In the genomic region with DNA sequence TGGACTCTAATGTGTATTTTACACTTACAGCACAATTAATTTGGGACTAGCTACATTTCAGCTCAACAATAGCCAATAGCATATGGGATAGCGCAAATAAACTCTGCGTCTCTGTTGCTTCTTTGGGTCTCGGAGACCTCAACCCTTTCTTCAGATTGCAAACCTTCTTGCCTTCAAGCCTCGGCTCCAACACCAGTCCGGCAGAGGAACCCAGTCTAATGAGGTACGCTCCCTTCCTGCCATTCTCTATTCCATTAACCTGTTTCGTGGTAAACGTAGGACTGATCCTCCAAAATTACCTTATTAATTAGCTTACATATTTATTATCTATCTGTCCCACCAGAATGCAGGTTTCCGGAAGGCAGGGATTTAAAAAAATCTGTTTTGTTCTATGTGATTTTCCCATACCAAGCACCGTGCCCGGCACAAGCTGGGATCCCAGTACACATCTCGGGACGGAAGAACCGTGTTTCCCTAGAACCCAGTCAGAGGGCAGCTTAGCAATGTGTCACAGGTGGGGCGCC, we compare ENCODE assay signal across 8 cellular contexts. TPM values are rescaled to one million over a fixed set of nuclear protein-coding genes. Genes with fewer than 3 reads are reported as not detected.
DNase-seq lines count a peak whose midpoint lies in the region; ATAC-seq and TF ChIP-seq lines count a peak whose summit lies in the region.

No MANE protein-coding gene starts in this region.

- H2BK5ac ChIP-seq in H9 (ENCODE audit: insufficient read length, low read length): no peak overlapping the region

- no peak overlapping the region for H2BK20ac ChIP-seq in H9 (ENCODE audit: low read depth, low read length, poor library complexity, severe bottlenecking)

- peaks cover 0 to 3% of the 10 kb centered on the region in 2 experiments; a peak in 1 of 5 replicates for H3K9me3 Mint-ChIP-seq in H9
- no peaks in the 10 kb centered on the region for H3K9me3 Mint-ChIP-seq in activated CD4-positive, alpha-beta memory T cell treated with anti-CD3 and anti-CD28 coated beads, Interleukin-2, amount 10 ng/mL, durations not matched to agents 7 days and 5 days

- no peaks in the 10 kb centered on the region for H3K27me3 ChIP-seq in H9 (ENCODE audit: insufficient read depth, low read length)
- H3K27me3 ChIP-seq in hepatocyte: peaks cover 2% of the 10 kb centered on the region
- peaks cover 0 to 4% (median 2%) of the 10 kb centered on the region in 3 donors for H3K27me3 ChIP-seq in gastrocnemius medialis

- TF ChIP-seq CTCF in H9 (conservative IDR thresholded peaks at IDR 0.05) (no peak), hepatocyte (IDR thresholded peaks at IDR 0.05; ENCODE audit: poor library complexity) (no peak), gastrocnemius medialis (IDR thresholded peaks at IDR 0.05 in 4 of 5, conservative IDR thresholded peaks at IDR 0.05 in 1 of 5) (no peak)

- intact Hi-C loops in gastrocnemius medialis (cut with DNase I; ENCODE audit: low total_unique reads): loop anchor here (5.0 kb wide), 2 partner anchors 160 to 165 kb away; no protein-coding TSS in a partner anchor

- no peak for TF ChIP-seq POLR2A in gastrocnemius medialis (IDR thresholded peaks at IDR 0.05)

- peak overlapping the region; percentile 90 to 94 for H3K4me3 Mint-ChIP-seq in H9
- peak overlapping the region; percentile 49 for H3K4me3 Mint-ChIP-seq in activated CD4-positive, alpha-beta memory T cell treated with anti-CD3 and anti-CD28 coated beads, Interleukin-2, amount 10 ng/mL, durations not matched to agents 7 days and 5 days

- H3K4me1 Mint-ChIP-seq in H9: peaks cover 32 to 42% of the 10 kb centered on the region in 2 experiments
- H3K4me1 Mint-ChIP-seq in activated CD4-positive, alpha-beta memory T cell treated with anti-CD3 and anti-CD28 coated beads, Interleukin-2, amount 10 ng/mL, durations not matched to agents 7 days and 5 days: peaks cover 10% of the 10 kb centered on the region

- peaks cover 16 to 19% (median 17%) of the 10 kb centered on the region in 3 experiments for H3K36me3 Mint-ChIP-seq in H9 (ENCODE audit: insufficient read depth in 1 of 3, low read depth in 3 of 3)
- H3K36me3 Mint-ChIP-seq in activated CD4-positive, alpha-beta memory T cell treated with anti-CD3 and anti-CD28 coated beads, Interleukin-2, amount 10 ng/mL, durations not matched to agents 7 days and 5 days (ENCODE audit: low read depth): no peaks in the 10 kb centered on the region

- CTCF ChIA-PET in activated CD4-positive, alpha-beta memory T cell treated with anti-CD3 and anti-CD28 coated beads, Interleukin-2, amount 10 ng/mL, durations not matched to agents 7 days and 5 days (lab: Charles Lee): no interaction called here

- peak overlapping the region; percentile 3 for H3K9ac ChIP-seq in H9 (ENCODE audit: extremely low read depth, insufficient read length, low read length)

- H3K9me2 ChIP-seq in hepatocyte (replicated peaks; ENCODE audit: insufficient read depth): no peaks in the 10 kb centered on the region

- no peak overlapping the region for H3T11ph ChIP-seq in H9 (ENCODE audit: low read length)

- no peak overlapping the region for H3K18ac ChIP-seq in H9 (ENCODE audit: insufficient read length, low read depth, low read length)

- H3K23me2 ChIP-seq in H9 (ENCODE audit: insufficient read length, low read depth, low read length, poor library complexity, severe bottlenecking): peaks cover 11% of the 10 kb centered on the region

- H3K27me3 Mint-ChIP-seq in H9 (ENCODE audit: low read depth): peaks cover 20% of the 10 kb centered on the region
- peaks cover 48% of the 10 kb centered on the region for H3K27me3 Mint-ChIP-seq in activated CD4-positive, alpha-beta memory T cell treated with anti-CD3 and anti-CD28 coated beads, Interleukin-2, amount 10 ng/mL, durations not matched to agents 7 days and 5 days

- H4K91ac ChIP-seq in H9 (ENCODE audit: insufficient read length, low read depth, low read length): no peak overlapping the region

- H4K20me1 ChIP-seq in H9 (ENCODE audit: control insufficient read depth, insufficient read depth, insufficient read length): no peaks in the 10 kb centered on the region
- H4K20me1 ChIP-seq in hepatocyte (ENCODE audit: insufficient read depth, poor library complexity, severe bottlenecking): no peaks in the 10 kb centered on the region

- POLR2A ChIA-PET in activated CD4-positive, alpha-beta memory T cell treated with anti-CD3 and anti-CD28 coated beads, Interleukin-2, amount 10 ng/mL, durations not matched to agents 7 days and 5 days (lab: Charles Lee): no interaction called here

- no peak overlapping the region for H2BK120ac ChIP-seq in H9 (ENCODE audit: low read depth, low read length, poor library complexity, severe bottlenecking)

- H3K36me3 ChIP-seq in hepatocyte (replicated peaks; ENCODE audit: insufficient read depth, low read depth) (no peaks in the 10 kb centered on the region), gastrocnemius medialis (no peaks in the 10 kb centered on the region)

- H3K56ac ChIP-seq in H9 (ENCODE audit: insufficient read length, low read depth, low read length): no peak overlapping the region

- H3K79me2 ChIP-seq in H9 (ENCODE audit: insufficient read depth, low read length): peaks cover 6% of the 10 kb centered on the region; the same call in 1 of the 2 replicates
- peaks cover 47% of the 10 kb centered on the region for H3K79me2 ChIP-seq in hepatocyte

- no peak overlapping the region for H3K4ac ChIP-seq in H9 (ENCODE audit: low read depth, low read length)

- peak; percentile 35 for DNase-seq in H9
- DNase-seq in activated CD4-positive, alpha-beta memory T cell treated with anti-CD3 and anti-CD28 coated beads, Interleukin-2, amount 10 ng/mL, durations not matched to agents 7 days and 5 days: no peak
- DNase-seq in hepatocyte (ENCODE audit: low spot score): no peak
- no peak for DNase-seq in gastrocnemius medialis
- no peak for DNase-seq in COR-L47 (lab: John Stamatoyannopoulos, UW)
- no peak for DNase-seq in RPMI8226
- DNase-seq in NCI-H524 treated with DMSO at 0.1 percent for 48 hours (lab: John Stamatoyannopoulos, UW): no peak

- H2BK15ac ChIP-seq in H9 (ENCODE audit: low read depth, low read length): no peak overlapping the region

- no peak overlapping the region for H4K5ac ChIP-seq in H9 (ENCODE audit: insufficient read length, low read depth, low read length)

- H3K4me2 ChIP-seq in H9 (ENCODE audit: insufficient read depth, insufficient read length, low read length) (peak overlapping the region; percentile 85), hepatocyte (peak overlapping the region; percentile 93)

- in situ Hi-C loops in gastrocnemius medialis (cut with MboI; ENCODE audit: low sequenced_read_pairs in 4 of 4): no loop called here

- no peak overlapping the region for H3K27ac ChIP-seq in H9 (ENCODE audit: insufficient read length, low read depth, low read length)
- H3K27ac ChIP-seq in hepatocyte: peak overlapping the region; percentile 88
- peak overlapping the region in 1 of 4 donors; percentile 62 for H3K27ac ChIP-seq in gastrocnemius medialis

- H3K23ac ChIP-seq in H9 (ENCODE audit: insufficient read length, low read depth, low read length): no peak overlapping the region

- peak in 1 of 2 donors; percentile 6 for ATAC-seq in gastrocnemius medialis
- no peak for ATAC-seq in HG03342 (IDR thresholded peaks at IDR 0.05; ENCODE audit: unreplicated experiment)

- no peak overlapping the region for H2AFZ ChIP-seq in H9 (ENCODE audit: low read length)
- H2AFZ ChIP-seq in hepatocyte: peak overlapping the region; percentile 80

- H4K8ac ChIP-seq in H9 (replicated peaks; ENCODE audit: insufficient read length, low read depth, low read length): no peak overlapping the region

- WGBS in H9 (ENCODE audit: extremely low coverage, insufficient read length, low lambda C conversion rate): no CpG with 5 or more reads among the region's 15 CpGs
- 21% methylated on average over 15 of the region's 15 CpGs for WGBS in hepatocyte (ENCODE audit: low lambda C conversion rate, missing lambda C conversion rate)

- H3K4me3 ChIP-seq in hepatocyte: peak overlapping the region; percentile 85
- peak overlapping the region; percentile 66 to 76 (median 72) for H3K4me3 ChIP-seq in gastrocnemius medialis

- H3K9me3 ChIP-seq in H9 (ENCODE audit: control insufficient read depth, low read depth, low read length) (no peaks in the 10 kb centered on the region), hepatocyte (ENCODE audit: low read depth) (no peaks in the 10 kb centered on the region), gastrocnemius medialis (no peaks in the 10 kb centered on the region)

- H3K27ac Mint-ChIP-seq in H9: peak overlapping the region in 1 of 3 experiments; percentile 91; a peak in 1 of 7 replicates
- H3K27ac Mint-ChIP-seq in activated CD4-positive, alpha-beta memory T cell treated with anti-CD3 and anti-CD28 coated beads, Interleukin-2, amount 10 ng/mL, durations not matched to agents 7 days and 5 days: no peak overlapping the region

- H3K79me1 ChIP-seq in H9 (ENCODE audit: insufficient read depth, low read depth, low read length, poor library complexity, severe bottlenecking): peaks cover 2% of the 10 kb centered on the region

- H3K4me1 ChIP-seq in H9 (ENCODE audit: insufficient read depth, low read length): no peaks in the 10 kb centered on the region
- H3K4me1 ChIP-seq in hepatocyte (ENCODE audit: insufficient read depth): peaks cover 17% of the 10 kb centered on the region
- peaks cover 6 to 14% of the 10 kb centered on the region in 2 donors for H3K4me1 ChIP-seq in gastrocnemius medialis

- H2AK5ac ChIP-seq in H9 (ENCODE audit: insufficient read length, low read length): no peak overlapping the region

- no peak overlapping the region for H2BK12ac ChIP-seq in H9 (ENCODE audit: insufficient read length, low read depth, low read length)

- H3K14ac ChIP-seq in H9 (ENCODE audit: insufficient read depth, low read length): 0 out of 2 replicates have a peak overlapping the region, but pooled peaks have one; percentile 49

RNA-seq across cellular contexts. Expression of gene DAPK1, which starts 0.5 kb away (rescaled TPM):
- total RNA-seq in H9 (2021) (78.3 and 79.4 TPM in 2 replicates), hepatocyte (47.7 and 62.3 TPM in 2 replicates), gastrocnemius medialis (1 to 10 TPM; 1.2 to 4.3 (median 2.7) TPM)
- total RNA-seq in activated CD4-positive, alpha-beta memory T cell treated with anti-CD3 and anti-CD28 coated beads, Interleukin-2, amount 10 ng/mL, durations not matched to agents 7 days and 5 days: under 1 TPM; 0.50 to 0.86 TPM
- 44.4 and 46.9 TPM in 2 replicates for polyA plus RNA-seq in hepatocyte
